In the genomic region with DNA sequence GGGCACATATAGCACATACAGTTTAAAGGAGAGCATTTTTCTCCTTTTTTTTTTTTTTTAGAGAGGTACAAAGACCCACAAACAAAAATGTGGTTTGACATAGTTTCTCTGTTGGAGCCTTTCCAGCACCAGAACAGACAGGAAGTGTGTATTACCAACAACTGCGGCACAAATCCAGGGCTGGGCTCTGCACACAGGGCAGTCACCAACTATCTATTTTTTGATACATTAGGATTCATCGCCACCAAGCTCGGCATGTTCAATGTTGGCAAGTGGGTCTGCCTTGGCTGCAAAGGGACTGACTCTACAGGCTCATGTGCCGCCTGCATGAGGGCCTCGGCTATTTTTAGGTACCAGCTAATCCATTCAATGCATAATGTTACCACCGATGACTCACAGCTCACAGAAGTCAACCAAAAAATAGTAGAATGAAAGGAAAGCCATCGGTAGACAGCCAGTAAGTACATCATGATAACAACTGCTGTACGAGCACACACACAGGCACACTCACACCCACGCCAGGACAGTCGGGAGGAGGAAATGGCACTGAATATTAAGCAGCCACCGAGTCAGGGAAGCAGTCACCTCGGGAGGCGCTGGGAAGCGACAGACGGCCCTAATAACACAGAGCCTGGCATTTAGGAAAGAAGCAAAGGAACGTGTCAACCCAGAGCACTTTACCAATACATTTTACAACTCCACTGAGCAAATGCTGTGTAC, we compare ENCODE assay signal across 8 cellular contexts.
DNase-seq lines count a peak whose midpoint lies in the region; ATAC-seq and TF ChIP-seq lines count a peak whose summit lies in the region.

No MANE protein-coding gene starts in this region.

- H3K4me3 ChIP-seq in GM08714 (ENCODE audit: low read length) (peak overlapping the region; percentile 4; the same call in 1 of the 2 replicates), HFF-Myc (replicated peaks; ENCODE audit: low read depth, low read length) (peak overlapping the region; percentile 10), left lung (no peak overlapping the region)

- peaks cover 35 to 58% of the 10 kb centered on the region in 2 donors for H3K4me1 ChIP-seq in left lung

- H3K36me3 ChIP-seq in left lung, result no peaks in the 10 kb centered on the region

- DNase-seq in HFF-Myc (ENCODE audit: extremely low read depth, low read depth), result peak; percentile 79
- peak; percentile 20 for DNase-seq in NCI-H1436 treated with DMSO at 0.1 percent for 48 hours (lab: John Stamatoyannopoulos, UW)
- DNase-seq in activated CD4-positive, alpha-beta T cell treated with anti-CD3 and anti-CD28 coated beads for 24 hours (ENCODE audit: low read depth in 2 of 2), result peak; percentile 30 to 40
- DNase-seq in cerebellum (ENCODE audit: low spot score), result peak; percentile 84
- DNase-seq in left lung, result peak in 1 of 2 donors; percentile 67
- DNase-seq in stimulated activated CD4-positive, alpha-beta T cell treated with anti-CD3 and anti-CD28 coated beads, Interleukin-4, amount 100 ng/mL, for 24 hours, result peak; percentile 78
- DNase-seq in NCI-H1105 treated with DMSO at 0.1 percent for 48 hours (lab: John Stamatoyannopoulos, UW), result no peak

- peak overlapping the region; percentile 69 to 74 for H3K27ac ChIP-seq in left lung

- intact Hi-C loops in left lung (cut with DNase I), result no loop called here

- H3K9me3 ChIP-seq in left lung, result no peaks in the 10 kb centered on the region

- no peak for TF ChIP-seq CTCF in HFF-Myc (IDR thresholded peaks at IDR 0.05; ENCODE audit: low read depth, low read length, missing control alignments)
- no peak for TF ChIP-seq CTCF in left lung (IDR thresholded peaks at IDR 0.05)

- ATAC-seq in left lung, result peak; percentile 64

- no peaks in the 10 kb centered on the region for H3K27me3 ChIP-seq in left lung

Comparison
In these comparisons a context has a peak if more than half of its experiments do, and no peak if none do; other contexts are left out.
1. H3K4me3 ChIP-seq: peak in GM08714 (single experiment) and HFF-Myc (single experiment); none in left lung (0 of 2).